ENCODE assay signal across 8 cellular contexts in the genomic region with DNA sequence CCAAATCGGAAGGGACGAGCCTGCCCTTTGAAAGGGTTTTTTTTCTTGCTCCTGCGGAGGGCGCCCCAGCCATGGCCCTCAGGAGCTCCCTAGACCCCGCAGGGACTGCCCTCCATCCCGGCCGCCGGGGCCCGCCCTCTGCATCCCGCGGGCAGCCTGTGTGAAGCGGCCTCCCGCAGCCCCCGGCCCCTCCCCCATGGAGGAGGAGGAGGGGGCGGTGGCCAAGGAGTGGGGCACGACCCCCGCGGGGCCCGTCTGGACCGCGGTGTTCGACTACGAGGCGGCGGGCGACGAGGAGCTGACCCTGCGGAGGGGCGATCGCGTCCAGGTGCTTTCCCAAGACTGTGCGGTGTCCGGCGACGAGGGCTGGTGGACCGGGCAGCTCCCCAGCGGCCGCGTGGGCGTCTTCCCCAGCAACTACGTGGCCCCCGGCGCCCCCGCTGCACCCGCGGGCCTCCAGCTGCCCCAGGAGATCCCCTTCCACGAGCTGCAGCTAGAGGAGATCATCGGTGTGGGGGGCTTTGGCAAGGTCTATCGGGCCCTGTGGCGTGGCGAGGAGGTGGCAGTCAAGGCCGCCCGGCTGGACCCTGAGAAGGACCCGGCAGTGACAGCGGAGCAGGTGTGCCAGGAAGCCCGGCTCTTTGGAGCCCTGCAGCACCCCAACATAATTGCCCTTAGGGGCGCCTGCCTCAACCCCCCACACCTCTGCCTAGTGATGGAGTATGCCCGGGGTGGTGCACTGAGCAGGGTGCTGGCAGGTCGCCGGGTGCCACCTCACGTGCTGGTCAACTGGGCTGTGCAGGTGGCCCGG. TPM values are rescaled to one million over a fixed set of nuclear protein-coding genes. Genes with fewer than 3 reads are reported as not detected.
A peak's percentile ranks its signal among the peaks of the same experiment; 100 is the strongest.
DNase-seq lines count a peak whose midpoint lies in the region; ATAC-seq and TF ChIP-seq lines count a peak whose summit lies in the region.

No MANE protein-coding gene starts in this region.

- H3K27me3 ChIP-seq in gastroesophageal sphincter (no peaks in the 10 kb centered on the region), ovary (no peaks in the 10 kb centered on the region)

- peak overlapping the region; percentile 53 to 67 for H3K4me3 Mint-ChIP-seq in CD14-positive monocyte

- H3K4me3 ChIP-seq in gastroesophageal sphincter = peak overlapping the region; percentile 74 to 97
- H3K4me3 ChIP-seq in ovary = peak overlapping the region; percentile 81

- peak overlapping the region; percentile 29 to 100 (median 96) for H3K27ac ChIP-seq in gastroesophageal sphincter
- H3K27ac ChIP-seq in ovary = no peak overlapping the region

- H3K27ac Mint-ChIP-seq in CD14-positive monocyte = peak overlapping the region in 1 of 7 donors; percentile 66

- peak; percentile 22 for ATAC-seq in GM18907 (IDR thresholded peaks at IDR 0.05; ENCODE audit: unreplicated experiment)
- ATAC-seq in gastroesophageal sphincter = peak; percentile 8

- no peak for DNase-seq in CD14-positive monocyte (ENCODE audit: low spot score)
- peak; percentile 19 for DNase-seq in KBM-7
- DNase-seq in activated CD8-positive, alpha-beta memory T cell treated with anti-CD3 and anti-CD28 coated beads, Interleukin-2, amount 50 U/mL, for 4 hours = peak; percentile 25
- peak; percentile 21 to 62 (median 57) for DNase-seq in ovary
- no peak for DNase-seq in HCEC 1CT
- DNase-seq in NCI-H1048 (lab: John Stamatoyannopoulos, UW) = no peak

- intact Hi-C loops in CD14-positive monocyte (cut with micrococcal nuclease) (no loop called here), ovary (cut with DNase I) (loop anchor here in 1 of 4 donors (5.0 kb wide), 1 partner anchor 45 kb away; no protein-coding TSS in a partner anchor)

- H3K27me3 Mint-ChIP-seq in CD14-positive monocyte (ENCODE audit: low read depth in 3 of 3) = peaks cover 7 to 22% (median 17%) of the 10 kb centered on the region in 3 donors

- peaks cover 0 to 1% (median 0%) of the 10 kb centered on the region in 7 donors for H3K9me3 Mint-ChIP-seq in CD14-positive monocyte

- WGBS in gastroesophageal sphincter (ENCODE audit: low coverage in 1 of 2), 2 donors = no CpG with 5 or more reads among the region's 62 CpGs
- 9 to 18% (median 14%) methylated on average over 40 to 62 of the region's 62 CpGs for WGBS in ovary, 3 donors

- H3K36me3 Mint-ChIP-seq in CD14-positive monocyte = peaks cover 0 to 2% of the 10 kb centered on the region in 2 donors

- H3K36me3 ChIP-seq in gastroesophageal sphincter (no peaks in the 10 kb centered on the region), ovary (no peaks in the 10 kb centered on the region)

- H3K9me3 ChIP-seq in gastroesophageal sphincter (no peaks in the 10 kb centered on the region), ovary (no peaks in the 10 kb centered on the region)

- TF ChIP-seq EP300 in gastroesophageal sphincter (IDR thresholded peaks at IDR 0.05) (no peak), ovary (IDR thresholded peaks at IDR 0.05) (no peak)

- in situ Hi-C loops in KBM-7 (cut with MboI; ENCODE audit: low pct_unique_long_range_greater_than_20kb, low sequenced_read_pairs) = no loop called here

- H3K4me1 ChIP-seq in gastroesophageal sphincter (peaks cover 0 to 41% (median 17%) of the 10 kb centered on the region in 3 donors), ovary (ENCODE audit: insufficient read depth) (peaks cover 9% of the 10 kb centered on the region)

- TF ChIP-seq POLR2A in gastroesophageal sphincter (IDR thresholded peaks at IDR 0.05) (no peak), ovary (IDR thresholded peaks at IDR 0.05) (no peak)

- H3K4me1 Mint-ChIP-seq in CD14-positive monocyte = peaks cover 30% of the 10 kb centered on the region

- no peak for TF ChIP-seq CTCF in CD14-positive monocyte (IDR thresholded peaks at IDR 0.05)
- no peak for TF ChIP-seq CTCF in gastroesophageal sphincter (IDR thresholded peaks at IDR 0.05)
- TF ChIP-seq CTCF in ovary (IDR thresholded peaks at IDR 0.05) = no peak

RNA-seq across cellular contexts. Expression of a gene that starts 0.8 kb away (rescaled TPM):
- polyA plus RNA-seq in CD14-positive monocyte = under 1 TPM in 1 of 2 donors, not detected in 1; 0.05 TPM
- 10 to 100 TPM in 3 of 4 donors, 1 to 10 TPM in 1; 9.8 to 21.3 (median 16.4) TPM for total RNA-seq in gastroesophageal sphincter
- 10 to 100 TPM in 6 of 7 donors, 1 to 10 TPM in 1; 8.3 to 26.2 (median 14.6) TPM for total RNA-seq in ovary
- 10 to 100 TPM in 1 of 2 donors, 1 to 10 TPM in 1; 1.2 to 11.3 TPM for polyA plus RNA-seq in ovary

RNA-seq across cellular contexts. Expression of a gene that starts 26.1 kb away (rescaled TPM):
- not detected for polyA plus RNA-seq in CD14-positive monocyte
- not detected for total RNA-seq in gastroesophageal sphincter
- total RNA-seq in ovary = not detected
- not detected for polyA plus RNA-seq in ovary

RNA-seq across cellular contexts. Expression of a gene that starts 34.4 kb away (rescaled TPM):
- polyA plus RNA-seq in CD14-positive monocyte (not detected), ovary (under 1 TPM; 0.17 to 0.22 TPM)
- total RNA-seq in gastroesophageal sphincter (under 1 TPM in 1 of 4 donors, not detected in 3; 0.13 TPM), ovary (under 1 TPM; 0.35 to 0.83 (median 0.43) TPM)

Comparison
In these comparisons a context has a peak if more than half of its experiments do, and no peak if none do; other contexts are left out.
1. DNase-seq: peak in KBM-7 (single experiment), activated CD8-positive, alpha-beta memory T cell treated with anti-CD3 and anti-CD28 coated beads, Interleukin-2, amount 50 U/mL, for 4 hours (single experiment) and ovary (5 of 5); none in CD14-positive monocyte (single experiment), HCEC 1CT (single experiment) and NCI-H1048 (single experiment).
2. H3K27ac ChIP-seq: peak in gastroesophageal sphincter (4 of 4); none in ovary (0 of 2).